ENCODE assay signal across 1 cellular context in genomic region chr12:121430821-121431415, GRCh38.
A peak's percentile ranks its signal among the peaks of the same experiment; 100 is the strongest.
TF ChIP-seq lines count a peak whose summit lies in the region.

No MANE protein-coding gene starts in this region.

TF ChIP-seq in GM12878, 131 proteins besides CTCF, POLR2A, EP300 and RAD21:
- TF ChIP-seq PRDM15 (CRISPR knock-in tag; IDR thresholded peaks at IDR 0.05) (no peak), SMAD5 (IDR thresholded peaks at IDR 0.05; ENCODE audit: low read depth) (0 out of 2 replicates have a peak, but pooled peaks have one; percentile 25)
